3 cellular contexts compared by ENCODE assay signal in the genomic region with DNA sequence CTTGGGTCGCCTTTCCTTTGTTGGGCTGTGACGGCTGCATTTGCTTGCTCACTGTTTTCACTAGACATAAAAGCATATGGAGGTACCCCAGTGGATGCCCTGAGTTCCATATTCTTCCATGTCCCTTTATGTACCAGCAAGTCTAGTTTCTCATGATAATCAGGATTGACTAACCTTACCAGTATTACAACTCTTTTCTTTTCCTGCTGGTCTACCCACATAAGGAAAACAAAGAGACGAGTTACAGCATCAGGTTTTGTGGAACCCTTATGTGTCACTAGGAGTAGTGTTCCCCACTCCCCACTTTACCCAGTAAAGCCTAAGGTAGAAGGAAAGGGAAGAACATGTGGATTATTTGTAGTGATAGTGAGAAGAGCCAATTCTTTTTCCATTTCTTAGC.
"Had no signal": no experiment of that assay in that cellular context is flagged by ENCODE, and none has a peak within 500 bp of the region (broad histone marks: within the 10 kb centered on the region; RNA-seq: fewer than 3 reads in every experiment).

No MANE protein-coding gene starts in this region.

- H3K4me3 ChIP-seq: GM12878 had no signal

- ATAC-seq: GM12878 had no signal

- DNase-seq: GDM1, GF-D8 had no signal
